Comparison of ENCODE assay signal across 23 cellular contexts in the genomic region with DNA sequence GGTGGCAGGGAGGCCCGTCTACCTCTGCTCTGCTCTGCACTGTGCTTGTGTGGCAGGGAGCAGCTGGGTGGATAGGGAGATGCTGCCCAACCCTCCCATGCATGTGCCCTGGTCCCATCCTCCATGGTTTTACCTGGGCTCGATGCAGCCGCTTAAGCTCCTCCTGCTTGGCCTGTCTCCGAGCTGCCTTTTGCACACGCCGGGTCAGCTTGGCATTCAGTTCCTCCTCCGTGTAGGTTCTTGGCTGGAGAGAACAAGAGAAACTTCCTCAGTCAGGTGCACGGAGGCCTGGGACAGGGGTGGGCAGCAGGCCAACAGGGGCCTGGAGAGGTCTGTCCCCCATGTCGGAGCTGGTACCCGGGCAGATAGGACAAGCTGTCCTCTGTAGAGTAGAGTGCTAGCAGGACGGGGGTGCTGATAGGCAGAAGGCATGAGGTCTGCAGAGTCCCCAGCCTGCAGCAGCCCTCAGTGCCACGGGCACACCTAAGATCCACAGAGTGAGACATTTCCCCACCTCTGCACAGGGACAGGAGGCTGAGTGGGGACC.
"Had no signal": no experiment of that assay in that cellular context is flagged by ENCODE, and none has a peak within 500 bp of the region (broad histone marks: within the 10 kb centered on the region; RNA-seq: fewer than 3 reads in every experiment).

No MANE protein-coding gene starts in this region.

- H3K4me3 Mint-ChIP-seq: activated CD4-positive, alpha-beta T cell treated with anti-CD3 and anti-CD28 coated beads, Interleukin-2, amount 10 ng/mL, durations not matched to agents 7 days and 5 days; activated CD8-positive, alpha-beta T cell treated with anti-CD3 and anti-CD28 coated beads for 36 hours; activated naive CD4-positive, alpha-beta T cell treated with anti-CD3 and anti-CD28 coated beads, Interleukin-2, amount 50 U/mL, for 24 hours; activated naive CD8-positive, alpha-beta T cell treated with anti-CD3 and anti-CD28 coated beads, Interleukin-2, amount 50 U/mL, for 24 hours; activated T-cell treated with anti-CD3 and anti-CD28 coated beads, Interleukin-2, amount 50 U/mL, for 4 hours; nephron progenitor cell; WTC11 had no signal

- H3K27ac ChIP-seq: left lung, pancreas, thoracic aorta had no signal

- H3K4me1 ChIP-seq: pancreas had no signal

- H3K9me3 ChIP-seq: left lung, pancreas, thoracic aorta had no signal

- H3K27me3 ChIP-seq: dorsolateral prefrontal cortex, left lung, pancreas had no signal

- H3K27me3 Mint-ChIP-seq: activated CD4-positive, alpha-beta T cell treated with anti-CD3 and anti-CD28 coated beads, Interleukin-2, amount 10 ng/mL, durations not matched to agents 7 days and 5 days; activated CD8-positive, alpha-beta T cell treated with anti-CD3 and anti-CD28 coated beads for 36 hours; activated naive CD4-positive, alpha-beta T cell treated with anti-CD3 and anti-CD28 coated beads, Interleukin-2, amount 50 U/mL, for 24 hours; activated naive CD8-positive, alpha-beta T cell treated with anti-CD3 and anti-CD28 coated beads, Interleukin-2, amount 50 U/mL, for 24 hours had no signal

- H3K9me3 Mint-ChIP-seq: activated CD4-positive, alpha-beta T cell treated with anti-CD3 and anti-CD28 coated beads, Interleukin-2, amount 10 ng/mL, durations not matched to agents 7 days and 5 days; activated CD8-positive, alpha-beta T cell treated with anti-CD3 and anti-CD28 coated beads for 36 hours; activated naive CD4-positive, alpha-beta T cell treated with anti-CD3 and anti-CD28 coated beads, Interleukin-2, amount 50 U/mL, for 24 hours; activated naive CD8-positive, alpha-beta T cell treated with anti-CD3 and anti-CD28 coated beads, Interleukin-2, amount 50 U/mL, for 24 hours; activated T-cell treated with anti-CD3 and anti-CD28 coated beads, Interleukin-2, amount 50 U/mL, for 4 hours; activated T-helper 2 cell treated with anti-CD3 and anti-CD28 coated beads, Interferon-gamma antibody, Interleukin-2, Interleukin-4, amounts not matched to agents 10 μg/mL and 5 μg/mL and 100 μg/mL, durations not matched to agents 14 hours and 24 hours and 36 hours; nephron progenitor cell; WTC11 had no signal

- DNase-seq: activated CD4-positive, alpha-beta T cell treated with anti-CD3 and anti-CD28 coated beads for 1 hour; activated CD4-positive, alpha-beta T cell treated with anti-CD3 and anti-CD28 coated beads, Interleukin-2, amount 10 ng/mL, durations not matched to agents 7 days and 5 days; activated CD8-positive, alpha-beta T cell treated with anti-CD3 and anti-CD28 coated beads for 36 hours; activated naive CD8-positive, alpha-beta T cell treated with anti-CD3 and anti-CD28 coated beads, Interleukin-2, amount 50 U/mL, for 24 hours; activated T-cell treated with anti-CD3 and anti-CD28 coated beads, Interleukin-2, amount 50 U/mL, for 4 hours; amygdala; central memory CD4-positive, alpha-beta T cell; effector memory CD4-positive, alpha-beta T cell; erythroblast; head of caudate nucleus; left lung; nephron progenitor cell; nucleus accumbens; pancreas; stimulated activated CD4-positive, alpha-beta T cell treated with anti-CD3 and anti-CD28 coated beads, Interleukin-15, amount 100 ng/mL, for 24 hours; stimulated activated naive CD8-positive, alpha-beta T cell treated with anti-CD3 and anti-CD28 coated beads, Interleukin-15, Interleukin-2, amounts not matched to agents 100 U/mL and 50 U/mL, for 24 hours; T-helper 2 cell; trophoblast cell had no signal

- ATAC-seq: activated CD8-positive, alpha-beta T cell treated with anti-CD3 and anti-CD28 coated beads for 36 hours; activated naive CD8-positive, alpha-beta T cell treated with anti-CD3 and anti-CD28 coated beads, Interleukin-2, amount 50 U/mL, for 24 hours; activated T-cell treated with anti-CD3 and anti-CD28 coated beads, Interleukin-2, amount 50 U/mL, for 4 hours; left lung; pancreas; stimulated activated naive CD8-positive, alpha-beta T cell treated with anti-CD3 and anti-CD28 coated beads, Interleukin-15, Interleukin-2, amounts not matched to agents 100 U/mL and 50 U/mL, for 24 hours; WTC11 had no signal

- H3K4me3 ChIP-seq: dorsolateral prefrontal cortex, left lung, pancreas, thoracic aorta had no signal

- H3K4me1 Mint-ChIP-seq: activated CD4-positive, alpha-beta T cell treated with anti-CD3 and anti-CD28 coated beads, Interleukin-2, amount 10 ng/mL, durations not matched to agents 7 days and 5 days; activated naive CD4-positive, alpha-beta T cell treated with anti-CD3 and anti-CD28 coated beads, Interleukin-2, amount 50 U/mL, for 24 hours had no signal

- H3K27ac Mint-ChIP-seq: activated CD4-positive, alpha-beta T cell treated with anti-CD3 and anti-CD28 coated beads, Interleukin-2, amount 10 ng/mL, durations not matched to agents 7 days and 5 days; activated CD8-positive, alpha-beta T cell treated with anti-CD3 and anti-CD28 coated beads for 36 hours; activated naive CD4-positive, alpha-beta T cell treated with anti-CD3 and anti-CD28 coated beads, Interleukin-2, amount 50 U/mL, for 24 hours; activated naive CD8-positive, alpha-beta T cell treated with anti-CD3 and anti-CD28 coated beads, Interleukin-2, amount 50 U/mL, for 24 hours; activated T-helper 2 cell treated with anti-CD3 and anti-CD28 coated beads, Interferon-gamma antibody, Interleukin-2, Interleukin-4, amounts not matched to agents 10 μg/mL and 5 μg/mL and 100 μg/mL, durations not matched to agents 14 hours and 24 hours and 36 hours; WTC11 had no signal
